ENCODE assay signal across 35 cellular contexts in genomic region chr10:120371856-120372255, GRCh38.
DNase-seq lines count a peak whose midpoint lies in the region; ATAC-seq and TF ChIP-seq lines count a peak whose summit lies in the region.
"Had no signal": no experiment of that assay in that cellular context is flagged by ENCODE, and none has a peak within 500 bp of the region (broad histone marks: within the 10 kb centered on the region; RNA-seq: fewer than 3 reads in every experiment).

No MANE protein-coding gene starts in this region.

- peaks cover 5% of the 10 kb centered on the region; the same call in 1 of the 2 replicates for H3K36me3 Mint-ChIP-seq in HFFc6 (ENCODE audit: low read depth)
- H3K36me3 Mint-ChIP-seq: CD14-positive monocyte; CD4-positive, alpha-beta memory T cell; CD4-positive, CD25-positive, alpha-beta regulatory T cell; CD8-positive, alpha-beta memory T cell; CD8-positive, alpha-beta T cell had no signal

- H3K4me3 ChIP-seq in osteoblast (ENCODE audit: insufficient read depth, low read length): no peak overlapping the region
- H3K4me3 ChIP-seq in lower leg skin (ENCODE audit: low read depth, poor library complexity, severe bottlenecking): no peak overlapping the region
- H3K4me3 ChIP-seq in upper lobe of right lung: no peak overlapping the region
- H3K4me3 ChIP-seq in right atrium auricular region: no peak overlapping the region
- H3K4me3 ChIP-seq: A549; BLaER1; BLaER1 treated with 17β-estradiol and CSF1 and Interleukin-3, amounts not matched to agents 10 nM and 100 nM had no signal

- no peak for TF ChIP-seq CTCF in HFFc6 (IDR thresholded peaks at IDR 0.05)
- TF ChIP-seq CTCF in osteoblast (IDR thresholded peaks at IDR 0.05; ENCODE audit: extremely low read depth, low read depth, low read length): no peak
- TF ChIP-seq CTCF in lower leg skin (IDR thresholded peaks at IDR 0.05): no peak
- no peak for TF ChIP-seq CTCF in upper lobe of right lung (IDR thresholded peaks at IDR 0.05)
- TF ChIP-seq CTCF in right atrium auricular region (IDR thresholded peaks at IDR 0.05): no peak

- H3K9me3 Mint-ChIP-seq in HFFc6: peaks cover 5% of the 10 kb centered on the region
- H3K9me3 Mint-ChIP-seq: CD4-positive, alpha-beta T cell; CD8-positive, alpha-beta T cell had no signal

- peak; percentile 65 for DNase-seq in Caki2 (ENCODE audit: low read depth)
- no peak for DNase-seq in HFFc6
- no peak for DNase-seq in osteoblast (ENCODE audit: insufficient read length, low spot score, missing footprints)
- DNase-seq in renal cortical epithelial cell (ENCODE audit: low read depth): peak; percentile 51
- no peak for DNase-seq in NCI-H510A treated with DMSO at 0.1 percent for 48 hours (lab: John Stamatoyannopoulos, UW)
- no peak for DNase-seq in lower leg skin (ENCODE audit: low spot score in 2 of 2)
- no peak for DNase-seq in upper lobe of right lung
- DNase-seq in right atrium auricular region (ENCODE audit: low spot score): no peak
- DNase-seq: 8988T; ACHN; AML-193; BE2C; C1 segment of cervical spinal cord; Caco-2; Calu3; CD4-positive, alpha-beta memory T cell; CD4-positive, alpha-beta T cell; CD4-positive, CD25-positive, alpha-beta regulatory T cell; CD8-positive, alpha-beta memory T cell; CD8-positive, alpha-beta T cell; COR-L47; DMS 273 treated with DMSO at 0.1 percent for 48 hours; DMS153; DMS53; DMS79; DMS79 treated with DMSO at 0.1 percent for 48 hours; DND-41; EL had no signal

- H3K27ac ChIP-seq in osteoblast (ENCODE audit: low read depth, low read length): no peak overlapping the region
- H3K27ac ChIP-seq in upper lobe of right lung: no peak overlapping the region
- no peak overlapping the region for H3K27ac ChIP-seq in right atrium auricular region
- H3K27ac ChIP-seq: 22Rv1; A549; BLaER1; BLaER1 treated with 17β-estradiol and CSF1 and Interleukin-3, amounts not matched to agents 10 nM and 100 nM; C4-2B had no signal

- H3K79me2 ChIP-seq in osteoblast (ENCODE audit: insufficient read depth, low read length): no peaks in the 10 kb centered on the region

- H3K9me3 ChIP-seq in osteoblast (ENCODE audit: low read depth, low read length) (no peaks in the 10 kb centered on the region), upper lobe of right lung (no peaks in the 10 kb centered on the region), right atrium auricular region (no peaks in the 10 kb centered on the region)
- H3K9me3 ChIP-seq: A549, BE2C, Caco-2 had no signal

- 51 to 62% methylated on average over 4 of the region's 4 CpGs for WGBS in lower leg skin, 2 donors

- H3K36me3 ChIP-seq in osteoblast (ENCODE audit: insufficient read depth, low read length) (no peaks in the 10 kb centered on the region), upper lobe of right lung (no peaks in the 10 kb centered on the region), right atrium auricular region (no peaks in the 10 kb centered on the region)
- H3K36me3 ChIP-seq: BE2C; BLaER1; BLaER1 treated with 17β-estradiol and CSF1 and Interleukin-3, amounts not matched to agents 10 nM and 100 nM had no signal

- peak overlapping the region; percentile 16; the same call in 1 of the 2 replicates for H3K4me3 Mint-ChIP-seq in HFFc6
- H3K4me3 Mint-ChIP-seq: B cell; CD14-positive monocyte; CD4-positive, alpha-beta memory T cell; CD4-positive, alpha-beta T cell; CD4-positive, CD25-positive, alpha-beta regulatory T cell; CD8-positive, alpha-beta memory T cell; CD8-positive, alpha-beta T cell had no signal

- intact Hi-C loops in lower leg skin (cut with DNase I; ENCODE audit: low total_unique reads) (no loop called here), upper lobe of right lung (cut with DNase I) (no loop called here)

- no peak for TF ChIP-seq POLR2A in lower leg skin (IDR thresholded peaks at IDR 0.05)

- peak overlapping the region; percentile 14 for H2AFZ ChIP-seq in osteoblast (ENCODE audit: low read length)

- H3K27me3 ChIP-seq in osteoblast (ENCODE audit: insufficient read depth, low read length) (no peaks in the 10 kb centered on the region), upper lobe of right lung (no peaks in the 10 kb centered on the region), right atrium auricular region (no peaks in the 10 kb centered on the region)
- H3K27me3 ChIP-seq: BLaER1; BLaER1 treated with 17β-estradiol and CSF1 and Interleukin-3, amounts not matched to agents 10 nM and 100 nM had no signal

- peak overlapping the region; percentile 55; the same call in 1 of the 2 replicates for H3K27ac Mint-ChIP-seq in HFFc6
- H3K27ac Mint-ChIP-seq: B cell; CD14-positive monocyte; CD4-positive, alpha-beta memory T cell; CD4-positive, alpha-beta T cell; CD4-positive, CD25-positive, alpha-beta regulatory T cell; CD8-positive, alpha-beta memory T cell; CD8-positive, alpha-beta T cell had no signal

- H4K20me1 ChIP-seq in osteoblast (ENCODE audit: insufficient read depth, low read length): no peaks in the 10 kb centered on the region
- H4K20me1 ChIP-seq: BLaER1; BLaER1 treated with 17β-estradiol and CSF1 and Interleukin-3, amounts not matched to agents 10 nM and 100 nM had no signal

- no peak overlapping the region for H3K4me2 ChIP-seq in osteoblast (ENCODE audit: insufficient read depth, low read length)
- H3K4me2 ChIP-seq: A549; BLaER1; BLaER1 treated with 17β-estradiol and CSF1 and Interleukin-3, amounts not matched to agents 10 nM and 100 nM had no signal

- H3K27me3 Mint-ChIP-seq in HFFc6 (ENCODE audit: insufficient read depth): no peaks in the 10 kb centered on the region
- H3K27me3 Mint-ChIP-seq: CD4-positive, CD25-positive, alpha-beta regulatory T cell had no signal

- H3K4me1 ChIP-seq in osteoblast (ENCODE audit: insufficient read depth, low read length) (no peaks in the 10 kb centered on the region), upper lobe of right lung (no peaks in the 10 kb centered on the region), right atrium auricular region (no peaks in the 10 kb centered on the region)
- H3K4me1 ChIP-seq: A549, BE2C, BLaER1, Caco-2 had no signal

- H3K4me1 Mint-ChIP-seq in HFFc6 (ENCODE audit: low read depth): peaks cover 65% of the 10 kb centered on the region
- H3K4me1 Mint-ChIP-seq: B cell; CD14-positive monocyte; CD4-positive, alpha-beta memory T cell; CD4-positive, CD25-positive, alpha-beta regulatory T cell; CD8-positive, alpha-beta memory T cell had no signal

- ATAC-seq in upper lobe of right lung: no peak
- ATAC-seq: A549; CD8-positive, alpha-beta T cell had no signal

- in situ Hi-C loops in Caki2 (cut with HindIII; ENCODE audit: low pct_unique_long_range_greater_than_20kb, low sequenced_read_pairs): no loop called here

Comparison
In these comparisons a context has a peak if more than half of its experiments do, and no peak if none do; other contexts are left out.
1. DNase-seq: peak in Caki2 (single experiment) and renal cortical epithelial cell (single experiment); none in HFFc6 (single experiment), osteoblast (single experiment), NCI-H510A treated with DMSO at 0.1 percent for 48 hours (single experiment), lower leg skin (0 of 2), upper lobe of right lung (single experiment) and right atrium auricular region (single experiment).